Comparison of ENCODE assay signal across 1 cellular context in genomic region chrX:110204986-110205385, GRCh38.
TF ChIP-seq lines count a peak whose summit lies in the region.

No MANE protein-coding gene starts in this region.

TF ChIP-seq in SK-N-SH treated with all-trans-retinoic acid at 6 μM for 48 hours, 23 proteins besides CTCF, POLR2A, EP300 and RAD21 (continued from another document):
- TF ChIP-seq CSRNP3 (CRISPR knock-in tag; IDR thresholded peaks at IDR 0.05), result no peak
